In the genomic region with DNA sequence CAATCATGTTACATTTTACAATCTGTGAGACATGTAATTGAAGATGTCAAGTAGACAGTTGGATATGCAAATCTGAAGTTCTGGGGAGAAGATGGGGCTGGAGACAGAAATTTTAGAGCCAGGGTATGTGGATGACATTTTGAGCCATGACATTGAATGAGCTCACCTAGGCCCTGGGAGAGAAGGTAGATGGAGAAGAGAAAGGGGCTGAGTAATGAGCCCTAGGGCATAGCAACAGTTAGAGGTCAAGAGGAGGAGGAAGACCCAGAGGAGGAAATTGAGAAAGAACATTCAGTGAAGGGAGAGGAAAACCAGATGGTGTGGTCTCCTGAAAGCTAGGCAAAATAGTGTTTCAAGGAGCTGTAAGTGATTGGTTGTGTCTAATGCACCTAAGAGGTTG, we compare ENCODE assay signal across 25 cellular contexts. TPM values are rescaled to one million over a fixed set of nuclear protein-coding genes. Genes with fewer than 3 reads are reported as not detected.
A peak's percentile ranks its signal among the peaks of the same experiment; 100 is the strongest.
DNase-seq lines count a peak whose midpoint lies in the region; ATAC-seq and TF ChIP-seq lines count a peak whose summit lies in the region.
"Had no signal": no experiment of that assay in that cellular context is flagged by ENCODE, and none has a peak within 500 bp of the region (broad histone marks: within the 10 kb centered on the region; RNA-seq: fewer than 3 reads in every experiment).

No MANE protein-coding gene starts in this region.

- H3K4me1 ChIP-seq in mammary epithelial cell (ENCODE audit: insufficient read depth, low read length) (peaks cover 12% of the 10 kb centered on the region), breast epithelium (no peaks in the 10 kb centered on the region), RWPE2 (ENCODE audit: insufficient read depth, poor library complexity, severe bottlenecking) (peaks cover 10% of the 10 kb centered on the region), tibial artery (no peaks in the 10 kb centered on the region)

- no peaks in the 10 kb centered on the region for H3K79me2 ChIP-seq in mammary epithelial cell (ENCODE audit: insufficient read depth, low read length)

- TF ChIP-seq POLR2A in breast epithelium (IDR thresholded peaks at IDR 0.05), result no peak

- H3K36me3 ChIP-seq in mammary epithelial cell (ENCODE audit: insufficient read depth, low read length), result no peaks in the 10 kb centered on the region
- H3K36me3 ChIP-seq in breast epithelium, result no peaks in the 10 kb centered on the region
- no peaks in the 10 kb centered on the region for H3K36me3 ChIP-seq in RWPE2 (ENCODE audit: low read depth)
- H3K36me3 ChIP-seq in tibial artery, result no peaks in the 10 kb centered on the region

- no peak overlapping the region for H3K27ac ChIP-seq in mammary epithelial cell (ENCODE audit: insufficient read depth, low read depth, low read length)
- no peak overlapping the region for H3K27ac ChIP-seq in breast epithelium
- H3K27ac ChIP-seq in RWPE2 (ENCODE audit: poor library complexity, severe bottlenecking), result no peak overlapping the region
- no peak overlapping the region for H3K27ac ChIP-seq in tibial artery
- H3K27ac ChIP-seq: C4-2B, GM23248, SK-N-MC had no signal

- BruUV-seq in mammary epithelial cell (replicated peaks; lab: Mats Ljungman, UMichigan), result no TSS peak

- no peak overlapping the region for H3K9ac ChIP-seq in mammary epithelial cell (ENCODE audit: insufficient read depth, low read length)
- H3K9ac ChIP-seq: GM23248 had no signal

- H3K27me3 ChIP-seq in mammary epithelial cell (ENCODE audit: insufficient read depth, low read length) (no peaks in the 10 kb centered on the region), breast epithelium (no peaks in the 10 kb centered on the region), RWPE2 (ENCODE audit: insufficient read depth, poor library complexity, severe bottlenecking) (no peaks in the 10 kb centered on the region), tibial artery (peaks cover 0 to 7% of the 10 kb centered on the region in 2 donors)

- H3K4me2 ChIP-seq in mammary epithelial cell (ENCODE audit: insufficient read depth, low read depth, low read length), result no peak overlapping the region

- H3K9me3 ChIP-seq in mammary epithelial cell (replicated peaks; ENCODE audit: insufficient read depth, low read length) (no peaks in the 10 kb centered on the region), breast epithelium (no peaks in the 10 kb centered on the region), RWPE2 (ENCODE audit: severe bottlenecking) (no peaks in the 10 kb centered on the region), tibial artery (no peaks in the 10 kb centered on the region)

- H3K4me3 ChIP-seq in mammary epithelial cell (replicated peaks in 1 of 3; ENCODE audit: insufficient read depth in 1 of 3, low read depth in 2 of 3, low read length in 3 of 3) (no peak overlapping the region), breast epithelium (no peak overlapping the region), RWPE2 (ENCODE audit: severe bottlenecking) (no peak overlapping the region), epithelial cell of esophagus (ENCODE audit: low read length) (no peak overlapping the region), tibial artery (no peak overlapping the region)
- H3K4me3 ChIP-seq: GM23248, SK-N-MC had no signal

- peak; percentile 57 for ATAC-seq in RWPE2 (ENCODE audit: low read depth)
- ATAC-seq in GM21737 (IDR thresholded peaks at IDR 0.05; ENCODE audit: unreplicated experiment), result no peak
- no peak for ATAC-seq in HG03469 (IDR thresholded peaks at IDR 0.05; ENCODE audit: unreplicated experiment)
- ATAC-seq: T-cell had no signal

- in situ Hi-C loops in mammary epithelial cell (cut with MboI; ENCODE audit: low sequenced_read_pairs in 2 of 2), result no loop called here

- intact Hi-C loops in mammary epithelial cell (cut with micrococcal nuclease) (no loop called here), breast epithelium (cut with DNase I; ENCODE audit: low total_unique reads) (no loop called here), tibial artery (cut with DNase I; ENCODE audit: low total_unique reads) (no loop called here)

- no peak for TF ChIP-seq CTCF in mammary epithelial cell (conservative IDR thresholded peaks at IDR 0.05 in 1 of 2, IDR thresholded peaks at IDR 0.05 in 1 of 2; ENCODE audit: extremely low read depth in 1 of 2, insufficient read depth in 1 of 2, low read depth in 1 of 2, low read length in 2 of 2)
- TF ChIP-seq CTCF in breast epithelium (IDR thresholded peaks at IDR 0.05), result no peak
- TF ChIP-seq CTCF in RWPE2 (IDR thresholded peaks at IDR 0.05; ENCODE audit: poor library complexity, severe bottlenecking), result no peak
- TF ChIP-seq CTCF in epithelial cell of esophagus (IDR thresholded peaks at IDR 0.05; ENCODE audit: insufficient read depth, low read depth, low read length, missing control alignments), result no peak
- TF ChIP-seq CTCF in tibial artery (IDR thresholded peaks at IDR 0.05), result no peak

- DNase-seq in mammary epithelial cell (peak; percentile 32), breast epithelium (ENCODE audit: low spot score in 2 of 2) (no peak), RWPE2 (ENCODE audit: low spot score) (no peak), epithelial cell of esophagus (ENCODE audit: low read depth) (peak; percentile 70), tibial artery (no peak)
- DNase-seq: 8988T; Calu3; CD8-positive, alpha-beta memory T cell; GM23248; H9; KG1; NCI-H1417; NCI-H1694 treated with DMSO at 0.1 percent for 48 hours; NCI-H2081 treated with DMSO at 0.1 percent for 48 hours; NCI-H2171 treated with DMSO at 0.1 percent for 48 hours; NCI-H446; NCI-H526; SHP77 treated with DMSO at 0.1 percent for 48 hours; T-cell had no signal

- dilution Hi-C loops in mammary epithelial cell (cut with HindIII; ENCODE audit: low sequenced_read_pairs), result no loop called here

- CTCF ChIA-PET in mammary epithelial cell (lab: Charles Lee; ENCODE audit: low non-redundant PET), result interaction anchor here (0.6 to 1.0 kb wide), 2 partner anchors 18 to 64 kb away, joined by 3 to 7 read pairs; no protein-coding TSS in a partner anchor

- H2AFZ ChIP-seq in mammary epithelial cell (ENCODE audit: low read depth, low read length), result no peak overlapping the region
- H2AFZ ChIP-seq: GM23248 had no signal

- no peaks in the 10 kb centered on the region for H4K20me1 ChIP-seq in mammary epithelial cell (ENCODE audit: insufficient read depth, low read length)

RNA-seq across cellular contexts. Expression of a gene that starts 15.3 kb away (rescaled TPM):
- total RNA-seq in mammary epithelial cell, result under 1 TPM in 1 of 2 donors, not detected in 1; 0.33 TPM
- 0.02 TPM for polyA plus RNA-seq in mammary epithelial cell
- not detected for polyA minus RNA-seq in mammary epithelial cell
- under 1 TPM in 2 of 3 donors, not detected in 1; 0.29 to 0.32 TPM for total RNA-seq in breast epithelium
- total RNA-seq: Calu3, GM23248, OCI-LY7 had no signal
- polyA plus RNA-seq: AG04450; CD8-positive, alpha-beta memory T cell; GM23248 had no signal

Comparison
In these comparisons a context has a peak if more than half of its experiments do, and no peak if none do; other contexts are left out.
1. DNase-seq: peak in mammary epithelial cell (single experiment) and epithelial cell of esophagus (single experiment); none in breast epithelium (0 of 2), RWPE2 (single experiment) and tibial artery (0 of 2).